17 cellular contexts compared by ENCODE assay signal in the genomic region with DNA sequence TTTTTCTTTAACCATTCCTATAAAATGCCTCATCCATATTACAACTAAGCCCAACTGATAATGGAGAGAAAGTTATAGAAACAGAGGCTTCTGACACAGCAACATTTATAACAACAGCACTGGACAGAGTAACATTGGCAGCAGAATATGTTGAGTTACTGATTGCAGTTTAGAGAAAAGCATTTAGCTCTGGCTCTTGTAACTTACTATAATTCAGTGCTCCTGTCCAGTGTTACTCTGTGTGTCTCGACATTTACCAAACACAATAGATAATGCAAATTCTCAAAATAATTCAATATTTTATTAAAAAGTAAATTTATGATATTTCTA.
DNase-seq lines count a peak whose midpoint lies in the region; ATAC-seq, FAIRE-seq and TF ChIP-seq lines count a peak whose summit lies in the region.
"Had no signal": no experiment of that assay in that cellular context is flagged by ENCODE, and none has a peak within 500 bp of the region (broad histone marks: within the 10 kb centered on the region; RNA-seq: fewer than 3 reads in every experiment).

No MANE protein-coding gene starts in this region.

- TF ChIP-seq CTCF in SK-N-SH (IDR thresholded peaks at IDR 0.05) = no peak
- no peak for TF ChIP-seq CTCF in brain microvascular endothelial cell (IDR thresholded peaks at IDR 0.05; ENCODE audit: low read depth, low read length, missing control alignments)
- no peak for TF ChIP-seq CTCF in foreskin keratinocyte (conservative IDR thresholded peaks at IDR 0.05)
- TF ChIP-seq CTCF in uterus (IDR thresholded peaks at IDR 0.05) = no peak

- no peaks in the 10 kb centered on the region for H3K27me3 ChIP-seq in SK-N-SH (ENCODE audit: insufficient read depth)
- H3K27me3 ChIP-seq in brain microvascular endothelial cell (replicated peaks) = no peaks in the 10 kb centered on the region
- no peaks in the 10 kb centered on the region for H3K27me3 ChIP-seq in foreskin keratinocyte
- H3K27me3 ChIP-seq in uterus = no peaks in the 10 kb centered on the region
- H3K27me3 ChIP-seq: BE2C had no signal

- no peaks in the 10 kb centered on the region for H3K9me2 ChIP-seq in SK-N-SH

- ATAC-seq in SK-N-SH treated with all-trans-retinoic acid at 6 μM for 48 hours (no peak; the same call in 2 of the 3 replicates), foreskin keratinocyte (no peak), HG03565 (IDR thresholded peaks at IDR 0.05; ENCODE audit: unreplicated experiment) (no peak)
- ATAC-seq: K562 had no signal

- in situ Hi-C loops in brain microvascular endothelial cell (cut with HindIII; ENCODE audit: low pct_ligation_motif_present, low sequenced_read_pairs) = no loop called here

- H3K79me2 ChIP-seq in SK-N-SH (ENCODE audit: insufficient read depth) = no peaks in the 10 kb centered on the region

- DNase-seq in SK-N-SH = no peak
- peak; percentile 4 for DNase-seq in brain microvascular endothelial cell
- DNase-seq in foreskin keratinocyte = no peak
- DNase-seq in RCC 7860 (ENCODE audit: low spot score) = no peak
- DNase-seq in uterus = no peak
- no peak for DNase-seq in effector CD8-positive, alpha-beta T cell (lab: John Stamatoyannopoulos, UW)
- DNase-seq: CD4-positive, alpha-beta memory T cell; MV-4-11; NCI-H187 treated with DMSO at 0.1 percent for 48 hours; NCI-H446 treated with DMSO at 0.1 percent for 48 hours had no signal

- H3K4me3 ChIP-seq in SK-N-SH (ENCODE audit: low read depth in 2 of 2, low read length in 1 of 2) = no peak overlapping the region
- H3K4me3 ChIP-seq in brain microvascular endothelial cell (ENCODE audit: low read depth, low read length) = no peak overlapping the region
- no peak overlapping the region for H3K4me3 ChIP-seq in uterus
- H3K4me3 ChIP-seq: GM23338, K562 had no signal

- TF ChIP-seq POLR2A in uterus (IDR thresholded peaks at IDR 0.05) = no peak

- intact Hi-C loops in uterus (cut with DNase I; ENCODE audit: low total_unique reads) = no loop called here

- CTCF ChIA-PET in SK-N-SH (lab: Yijun Ruan, JAX) = interaction anchor here (0.8 to 1.6 kb wide), 2 partner anchors 12 to 19 kb away, joined by 5 read pairs; no protein-coding TSS in a partner anchor

- no peak overlapping the region for H3K9ac ChIP-seq in SK-N-SH

- POLR2A ChIA-PET in SK-N-SH (lab: Yijun Ruan, JAX) = no interaction called here

- no peak for TF ChIP-seq EP300 in SK-N-SH (IDR thresholded peaks at IDR 0.05; ENCODE audit: borderline replicate concordance in 1 of 2, low read depth in 1 of 2, low read length in 1 of 2)

- H3F3A ChIP-seq in SK-N-SH (replicated peaks; ENCODE audit: insufficient read depth) = no peaks in the 10 kb centered on the region

- peaks cover 0 to 5% of the 10 kb centered on the region in 2 experiments for H3K36me3 ChIP-seq in SK-N-SH (replicated peaks in 1 of 2; ENCODE audit: control insufficient read depth in 1 of 2, insufficient read depth in 2 of 2, low read length in 1 of 2)
- no peaks in the 10 kb centered on the region for H3K36me3 ChIP-seq in brain microvascular endothelial cell (replicated peaks)
- H3K36me3 ChIP-seq in uterus = no peaks in the 10 kb centered on the region
- H3K36me3 ChIP-seq: BE2C had no signal

- no peaks in the 10 kb centered on the region for H4K20me1 ChIP-seq in SK-N-SH (ENCODE audit: insufficient read depth)

- H2AFZ ChIP-seq in SK-N-SH (ENCODE audit: low read depth) = no peak overlapping the region
- H2AFZ ChIP-seq: GM23338 had no signal

- 94% methylated on average over 1 of the region's 1 CpG for WGBS in SK-N-SH (ENCODE audit: low lambda C conversion rate)

- H3K9me3 ChIP-seq in SK-N-SH (peaks cover 5% of the 10 kb centered on the region; the same call in 1 of the 2 replicates), uterus (peaks cover 0 to 1% of the 10 kb centered on the region in 2 donors)
- H3K9me3 ChIP-seq: BE2C had no signal

- no peak for FAIRE-seq in RCC 7860 (lab: Jason Lieb, UNC)
- FAIRE-seq: D721Med, K562 had no signal

- no peak for TF ChIP-seq RAD21 in SK-N-SH (IDR thresholded peaks at IDR 0.05; ENCODE audit: low read length)

- H3K4me1 ChIP-seq in SK-N-SH (ENCODE audit: control insufficient read depth in 1 of 2, insufficient read depth in 2 of 2, low read depth in 1 of 2, low read length in 1 of 2) = peaks cover 0 to 5% of the 10 kb centered on the region in 2 experiments; a peak in 2 of 4 replicates
- peaks cover 14% of the 10 kb centered on the region for H3K4me1 ChIP-seq in foreskin keratinocyte
- H3K4me1 ChIP-seq in uterus = no peaks in the 10 kb centered on the region

- no peak overlapping the region for H3K4me2 ChIP-seq in SK-N-SH
- H3K4me2 ChIP-seq: GM23338 had no signal

- no peak overlapping the region for H3K27ac ChIP-seq in SK-N-SH (ENCODE audit: low read depth in 2 of 2, low read length in 1 of 2)
- no peak overlapping the region for H3K27ac ChIP-seq in brain microvascular endothelial cell
- peak overlapping the region; percentile 63 for H3K27ac ChIP-seq in foreskin keratinocyte
- H3K27ac ChIP-seq in uterus = no peak overlapping the region
- H3K27ac ChIP-seq: 22Rv1 had no signal

TF ChIP-seq in SK-N-SH treated with all-trans-retinoic acid at 6 μM for 48 hours, 23 proteins besides CTCF, POLR2A, EP300 and RAD21:
- TF ChIP-seq ISL1 (CRISPR knock-in tag; IDR thresholded peaks at IDR 0.05) (peak; percentile 44; the same call in 1 of the 2 replicates), RARB (CRISPR knock-in tag; IDR thresholded peaks at IDR 0.05) (no peak)

TF ChIP-seq in SK-N-SH, 30 proteins besides CTCF, POLR2A, EP300 and RAD21:
- no peak for TF ChIP-seq SIN3A (IDR thresholded peaks at IDR 0.05; ENCODE audit: borderline replicate concordance, low read depth, low read length)
- TF ChIP-seq FOSL2 (IDR thresholded peaks at IDR 0.05; ENCODE audit: borderline replicate concordance, low read depth) = no peak
- no peak for TF ChIP-seq ELF1 (IDR thresholded peaks at IDR 0.05)
- TF ChIP-seq, protein P1, sequence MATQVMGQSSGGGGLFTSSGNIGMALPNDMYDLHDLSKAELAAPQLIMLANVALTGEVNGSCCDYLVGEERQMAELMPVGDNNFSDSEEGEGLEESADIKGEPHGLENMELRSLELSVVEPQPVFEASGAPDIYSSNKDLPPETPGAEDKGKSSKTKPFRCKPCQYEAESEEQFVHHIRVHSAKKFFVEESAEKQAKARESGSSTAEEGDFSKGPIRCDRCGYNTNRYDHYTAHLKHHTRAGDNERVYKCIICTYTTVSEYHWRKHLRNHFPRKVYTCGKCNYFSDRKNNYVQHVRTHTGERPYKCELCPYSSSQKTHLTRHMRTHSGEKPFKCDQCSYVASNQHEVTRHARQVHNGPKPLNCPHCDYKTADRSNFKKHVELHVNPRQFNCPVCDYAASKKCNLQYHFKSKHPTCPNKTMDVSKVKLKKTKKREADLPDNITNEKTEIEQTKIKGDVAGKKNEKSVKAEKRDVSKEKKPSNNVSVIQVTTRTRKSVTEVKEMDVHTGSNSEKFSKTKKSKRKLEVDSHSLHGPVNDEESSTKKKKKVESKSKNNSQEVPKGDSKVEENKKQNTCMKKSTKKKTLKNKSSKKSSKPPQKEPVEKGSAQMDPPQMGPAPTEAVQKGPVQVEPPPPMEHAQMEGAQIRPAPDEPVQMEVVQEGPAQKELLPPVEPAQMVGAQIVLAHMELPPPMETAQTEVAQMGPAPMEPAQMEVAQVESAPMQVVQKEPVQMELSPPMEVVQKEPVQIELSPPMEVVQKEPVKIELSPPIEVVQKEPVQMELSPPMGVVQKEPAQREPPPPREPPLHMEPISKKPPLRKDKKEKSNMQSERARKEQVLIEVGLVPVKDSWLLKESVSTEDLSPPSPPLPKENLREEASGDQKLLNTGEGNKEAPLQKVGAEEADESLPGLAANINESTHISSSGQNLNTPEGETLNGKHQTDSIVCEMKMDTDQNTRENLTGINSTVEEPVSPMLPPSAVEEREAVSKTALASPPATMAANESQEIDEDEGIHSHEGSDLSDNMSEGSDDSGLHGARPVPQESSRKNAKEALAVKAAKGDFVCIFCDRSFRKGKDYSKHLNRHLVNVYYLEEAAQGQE (IDR thresholded peaks at IDR 0.05; ENCODE audit: low read depth, low read length) = no peak
- TF ChIP-seq JUND (IDR thresholded peaks at IDR 0.05) = no peak
